In the genomic region with DNA sequence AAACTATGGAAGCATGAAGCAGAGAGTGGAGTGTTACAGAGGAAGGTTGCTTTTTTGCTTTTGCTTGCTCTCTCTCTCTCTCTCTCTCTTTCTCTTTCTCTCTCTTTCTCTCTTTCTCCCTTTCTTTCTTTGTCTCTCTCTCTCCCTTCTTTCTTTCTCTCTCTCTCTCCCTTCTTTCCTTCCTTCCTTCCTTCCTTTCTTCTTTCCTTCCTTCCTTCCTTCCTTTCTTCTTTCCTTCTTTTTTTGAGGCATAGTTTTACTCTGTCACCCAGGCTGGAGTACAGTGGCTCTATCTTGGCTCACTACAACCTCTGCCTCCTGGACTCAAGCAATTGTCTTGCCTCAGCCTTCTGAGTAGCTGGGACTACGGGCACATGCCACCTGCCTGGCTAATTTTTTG, we compare ENCODE assay signal across 2 cellular contexts.
TF ChIP-seq lines count a peak whose summit lies in the region.

No MANE protein-coding gene starts in this region.

TF ChIP-seq in IMR-90, 13 proteins besides CTCF, POLR2A, EP300 and RAD21:
- TF ChIP-seq MXI1 (IDR thresholded peaks at IDR 0.05; ENCODE audit: borderline replicate concordance, low read depth, low read length), result no peak
- TF ChIP-seq, protein P1, sequence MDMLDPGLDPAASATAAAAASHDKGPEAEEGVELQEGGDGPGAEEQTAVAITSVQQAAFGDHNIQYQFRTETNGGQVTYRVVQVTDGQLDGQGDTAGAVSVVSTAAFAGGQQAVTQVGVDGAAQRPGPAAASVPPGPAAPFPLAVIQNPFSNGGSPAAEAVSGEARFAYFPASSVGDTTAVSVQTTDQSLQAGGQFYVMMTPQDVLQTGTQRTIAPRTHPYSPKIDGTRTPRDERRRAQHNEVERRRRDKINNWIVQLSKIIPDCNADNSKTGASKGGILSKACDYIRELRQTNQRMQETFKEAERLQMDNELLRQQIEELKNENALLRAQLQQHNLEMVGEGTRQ (IDR thresholded peaks at IDR 0.05; ENCODE audit: low read depth, low read length), result no peak

TF ChIP-seq in GM12878, 131 proteins besides CTCF, POLR2A, EP300 and RAD21:
- TF ChIP-seq ETV6 (conservative IDR thresholded peaks at IDR 0.05 in 1 of 2, IDR thresholded peaks at IDR 0.05 in 1 of 2; ENCODE audit: borderline replicate concordance in 1 of 2, low read depth in 1 of 2), result no peak
- TF ChIP-seq, protein P2, sequence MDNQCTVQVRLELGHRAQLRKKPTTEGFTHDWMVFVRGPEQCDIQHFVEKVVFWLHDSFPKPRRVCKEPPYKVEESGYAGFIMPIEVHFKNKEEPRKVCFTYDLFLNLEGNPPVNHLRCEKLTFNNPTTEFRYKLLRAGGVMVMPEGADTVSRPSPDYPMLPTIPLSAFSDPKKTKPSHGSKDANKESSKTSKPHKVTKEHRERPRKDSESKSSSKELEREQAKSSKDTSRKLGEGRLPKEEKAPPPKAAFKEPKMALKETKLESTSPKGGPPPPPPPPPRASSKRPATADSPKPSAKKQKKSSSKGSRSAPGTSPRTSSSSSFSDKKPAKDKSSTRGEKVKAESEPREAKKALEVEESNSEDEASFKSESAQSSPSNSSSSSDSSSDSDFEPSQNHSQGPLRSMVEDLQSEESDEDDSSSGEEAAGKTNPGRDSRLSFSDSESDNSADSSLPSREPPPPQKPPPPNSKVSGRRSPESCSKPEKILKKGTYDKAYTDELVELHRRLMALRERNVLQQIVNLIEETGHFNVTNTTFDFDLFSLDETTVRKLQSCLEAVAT (IDR thresholded peaks at IDR 0.05), result peak; percentile 62
- 0 out of 2 replicates have a peak, but pooled peaks have one; percentile 29 for TF ChIP-seq YBX1 (IDR thresholded peaks at IDR 0.05)
- TF ChIP-seq NBN (IDR thresholded peaks at IDR 0.05), result peak; percentile 69; the same call in 1 of the 2 replicates
- TF ChIP-seq CHD1 (IDR thresholded peaks at IDR 0.05; ENCODE audit: low read depth, low read length), result no peak
- TF ChIP-seq KDM1A (IDR thresholded peaks at IDR 0.05; ENCODE audit: borderline replicate concordance), result no peak
- no peak for TF ChIP-seq MTA2 (IDR thresholded peaks at IDR 0.05; ENCODE audit: low read depth)
- TF ChIP-seq ZSCAN29 (IDR thresholded peaks at IDR 0.05), result no peak
- TF ChIP-seq ATF7 (IDR thresholded peaks at IDR 0.05; ENCODE audit: low read depth), result no peak
- no peak for TF ChIP-seq CBFB (IDR thresholded peaks at IDR 0.05; ENCODE audit: low read depth)
- 0 out of 4 replicates have a peak, but pooled peaks of 1 of the 2 experiments have one; percentile 11 for TF ChIP-seq IKZF2 (IDR thresholded peaks at IDR 0.05)
- TF ChIP-seq HDGF (IDR thresholded peaks at IDR 0.05), result peak; percentile 86; the same call in 1 of the 2 replicates
